In genomic region chr15:64702816-64703631, GRCh38 we compare ENCODE assay signal across 8 cellular contexts.
DNase-seq lines count a peak whose midpoint lies in the region; TF ChIP-seq lines count a peak whose summit lies in the region.

No MANE protein-coding gene starts in this region.

- H3K36me3 Mint-ChIP-seq in nephron (ENCODE audit: low read depth): peaks cover 7% of the 10 kb centered on the region

- no peaks in the 10 kb centered on the region for H3K27me3 Mint-ChIP-seq in nephron (ENCODE audit: low read depth)

- peak overlapping the region; percentile 88 for H3K4me3 ChIP-seq in Loucy (ENCODE audit: low read length, poor library complexity, severe bottlenecking)

- CTCF ChIA-PET in RWPE1 (lab: Yijun Ruan, JAX): interaction anchor here (0.6 kb wide), 1 partner anchor 18 kb away, joined by 4 read pairs; no protein-coding TSS in a partner anchor

- H3K4me2 ChIP-seq in Loucy (ENCODE audit: low read depth, low read length, poor library complexity, severe bottlenecking): peak overlapping the region; percentile 96

- H3K4me1 ChIP-seq in Loucy (ENCODE audit: insufficient read depth, low read length, poor library complexity, severe bottlenecking): peaks cover 51% of the 10 kb centered on the region

- no peaks in the 10 kb centered on the region for H3F3A ChIP-seq in Loucy (ENCODE audit: low read depth)

- peak; percentile 62 for DNase-seq in DMS79 treated with DMSO at 0.1 percent for 48 hours (lab: John Stamatoyannopoulos, UW)
- peak; percentile 87 for DNase-seq in H4 (ENCODE audit: low spot score)
- peak; percentile 98 for DNase-seq in RWPE1 (ENCODE audit: low spot score)
- peak; percentile 94 for DNase-seq in activated T-helper 9 cell treated with anti-CD3 and anti-CD28 coated beads, Interleukin-2, amount 50 U/mL, for 16 hours (ENCODE audit: low read depth)
- peak; percentile 85 for DNase-seq in fibroblast of peridontal ligament (ENCODE audit: extremely low read depth)
- peak; percentile 94 for DNase-seq in stimulated activated naive CD4-positive, alpha-beta T cell treated with Interleukin-2 at 50 U/mL for 16 hours (lab: John Stamatoyannopoulos, UW)

- TF ChIP-seq CTCF in Loucy (conservative IDR thresholded peaks at IDR 0.05; ENCODE audit: low read length) (no peak), RWPE1 (conservative IDR thresholded peaks at IDR 0.05; ENCODE audit: low read depth) (no peak), nephron (IDR thresholded peaks at IDR 0.05; ENCODE audit: unreplicated experiment in 3 of 3) (no peak)

- H4K20me1 ChIP-seq in Loucy (ENCODE audit: insufficient read depth, low read length, poor library complexity, severe bottlenecking): peaks cover 44% of the 10 kb centered on the region

- peak overlapping the region; percentile 92 to 95 (median 94) for H3K27ac Mint-ChIP-seq in nephron

- no peaks in the 10 kb centered on the region for H3K9me2 ChIP-seq in Loucy (replicated peaks; ENCODE audit: low read depth, low read length)

- H3K9me3 ChIP-seq in Loucy (ENCODE audit: insufficient read depth, low read depth, low read length): no peaks in the 10 kb centered on the region

- H3K36me3 ChIP-seq in Loucy (ENCODE audit: insufficient read depth, low read length): no peaks in the 10 kb centered on the region

- peaks cover 50% of the 10 kb centered on the region for H3K4me1 Mint-ChIP-seq in nephron

- POLR2A ChIA-PET in RWPE1 (lab: Yijun Ruan, JAX; ENCODE audit: low non-redundant PET): no interaction called here

- peak overlapping the region; percentile 98 for H3K9ac ChIP-seq in Loucy (ENCODE audit: low read depth, low read length, poor library complexity, severe bottlenecking)

- H3K27me3 ChIP-seq in Loucy (ENCODE audit: insufficient read depth, low read length, poor library complexity, severe bottlenecking): no peaks in the 10 kb centered on the region

- peak overlapping the region; percentile 88 for H2AFZ ChIP-seq in Loucy (ENCODE audit: low read length)

- peaks cover 50% of the 10 kb centered on the region for H3K79me2 ChIP-seq in Loucy (ENCODE audit: insufficient read depth, low read length)

- peak overlapping the region; percentile 70 for H3K27ac ChIP-seq in RWPE1

- peak overlapping the region; percentile 88 to 94 (median 92) for H3K4me3 Mint-ChIP-seq in nephron

- H3K9me3 Mint-ChIP-seq in nephron: no peaks in the 10 kb centered on the region

Comparison
In these comparisons a context has a peak if more than half of its experiments do, and no peak if none do; other contexts are left out.
1. Peak in every context shown above with its lines: DNase-seq, H3K4me3 ChIP-seq and H3K27ac ChIP-seq.